In the genomic region with DNA sequence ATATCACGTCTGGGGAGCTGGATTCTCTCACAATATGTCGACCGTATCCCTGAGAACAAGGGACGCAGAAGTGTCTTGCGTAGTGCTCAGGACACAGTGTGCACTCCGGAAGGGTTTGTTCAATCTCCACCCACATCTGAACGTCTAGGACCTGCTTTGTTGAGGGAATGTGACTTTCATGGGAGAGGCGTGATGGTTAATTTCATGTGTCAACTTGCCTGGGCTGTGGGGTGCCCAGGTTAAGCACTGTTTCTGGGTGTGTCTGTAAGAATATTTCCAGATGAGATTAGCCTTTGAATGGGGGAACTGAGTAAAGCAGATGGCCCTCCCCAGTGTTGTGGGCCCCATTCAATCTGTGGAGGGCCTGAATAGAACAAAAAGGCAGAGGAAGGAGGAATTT, we compare ENCODE assay signal across 29 cellular contexts.
DNase-seq lines count a peak whose midpoint lies in the region; ATAC-seq, FAIRE-seq and TF ChIP-seq lines count a peak whose summit lies in the region.
"Had no signal": no experiment of that assay in that cellular context is flagged by ENCODE, and none has a peak within 500 bp of the region (broad histone marks: within the 10 kb centered on the region; RNA-seq: fewer than 3 reads in every experiment).

No MANE protein-coding gene starts in this region.

- peaks cover 26% of the 10 kb centered on the region for H3K36me3 Mint-ChIP-seq in activated naive CD8-positive, alpha-beta T cell treated with anti-CD3 and anti-CD28 coated beads, Interleukin-2, amount 10 ng/mL, durations not matched to agents 7 days and 5 days
- H3K36me3 Mint-ChIP-seq in activated naive CD8-positive, alpha-beta T cell treated with anti-CD3 and anti-CD28 coated beads for 36 hours = peaks cover 2% of the 10 kb centered on the region
- peaks cover 41% of the 10 kb centered on the region for H3K36me3 Mint-ChIP-seq in activated CD8-positive, alpha-beta T cell treated with anti-CD3 and anti-CD28 coated beads, Interleukin-2, amount 10 ng/mL, durations not matched to agents 7 days and 5 days (ENCODE audit: low read depth)
- H3K36me3 Mint-ChIP-seq in stimulated activated memory B cell treated with anti-CD40 and anti-IgM and Interleukin-4, amounts not matched to agents 10 μg/mL and 1 μg/mL and 100 μg/mL, for 72 hours = no peaks in the 10 kb centered on the region

- CTCF ChIA-PET in activated CD8-positive, alpha-beta T cell treated with anti-CD3 and anti-CD28 coated beads, Interleukin-2, amount 10 ng/mL, durations not matched to agents 7 days and 5 days (lab: Charles Lee) = interaction anchor here (2.7 to 4.0 kb wide), 2 partner anchors 34 to 196 kb away, joined by 7 to 21 read pairs; no protein-coding TSS in a partner anchor

- no peaks in the 10 kb centered on the region for H3K27me3 Mint-ChIP-seq in activated naive CD8-positive, alpha-beta T cell treated with anti-CD3 and anti-CD28 coated beads, Interleukin-2, amount 10 ng/mL, durations not matched to agents 7 days and 5 days
- no peaks in the 10 kb centered on the region for H3K27me3 Mint-ChIP-seq in activated naive CD8-positive, alpha-beta T cell treated with anti-CD3 and anti-CD28 coated beads for 36 hours
- H3K27me3 Mint-ChIP-seq in activated CD8-positive, alpha-beta T cell treated with anti-CD3 and anti-CD28 coated beads, Interleukin-2, amount 10 ng/mL, durations not matched to agents 7 days and 5 days (ENCODE audit: low read depth) = no peaks in the 10 kb centered on the region
- H3K27me3 Mint-ChIP-seq in stimulated activated memory B cell treated with anti-CD40 and anti-IgM and Interleukin-4, amounts not matched to agents 10 μg/mL and 1 μg/mL and 100 μg/mL, for 72 hours = no peaks in the 10 kb centered on the region
- H3K27me3 Mint-ChIP-seq: activated naive CD8-positive, alpha-beta T cell treated with anti-CD3 and anti-CD28 coated beads, Interleukin-2, amount 50 U/mL, for 24 hours; stimulated activated naive CD8-positive, alpha-beta T cell treated with anti-CD3 and anti-CD28 coated beads, Interleukin-15, amount 100 ng/mL, for 72 hours had no signal

- no peak for ATAC-seq in activated naive CD8-positive, alpha-beta T cell treated with anti-CD3 and anti-CD28 coated beads, Interleukin-2, amount 10 ng/mL, durations not matched to agents 7 days and 5 days (ENCODE audit: low read depth)
- no peak for ATAC-seq in activated CD8-positive, alpha-beta T cell treated with anti-CD3 and anti-CD28 coated beads, Interleukin-2, amount 10 ng/mL, durations not matched to agents 7 days and 5 days
- no peak for ATAC-seq in stimulated activated memory B cell treated with anti-CD40 and anti-IgM and Interleukin-4, amounts not matched to agents 10 μg/mL and 1 μg/mL and 100 μg/mL, for 72 hours
- ATAC-seq: activated naive CD8-positive, alpha-beta T cell treated with anti-CD3 and anti-CD28 coated beads, Interleukin-2, amount 50 U/mL, for 24 hours; left lobe of liver; stimulated activated naive CD8-positive, alpha-beta T cell treated with anti-CD3 and anti-CD28 coated beads, Interleukin-15, amount 100 ng/mL, for 72 hours had no signal

- H3K27ac Mint-ChIP-seq in activated naive CD8-positive, alpha-beta T cell treated with anti-CD3 and anti-CD28 coated beads, Interleukin-2, amount 10 ng/mL, durations not matched to agents 7 days and 5 days = peak overlapping the region; percentile 78
- H3K27ac Mint-ChIP-seq in activated naive CD8-positive, alpha-beta T cell treated with anti-CD3 and anti-CD28 coated beads for 36 hours = no peak overlapping the region
- peak overlapping the region; percentile 84 for H3K27ac Mint-ChIP-seq in activated CD8-positive, alpha-beta T cell treated with anti-CD3 and anti-CD28 coated beads, Interleukin-2, amount 10 ng/mL, durations not matched to agents 7 days and 5 days
- peak overlapping the region; percentile 63 for H3K27ac Mint-ChIP-seq in stimulated activated memory B cell treated with anti-CD40 and anti-IgM and Interleukin-4, amounts not matched to agents 10 μg/mL and 1 μg/mL and 100 μg/mL, for 72 hours
- H3K27ac Mint-ChIP-seq: activated naive CD8-positive, alpha-beta T cell treated with anti-CD3 and anti-CD28 coated beads, Interleukin-2, amount 50 U/mL, for 24 hours; HFFc6 had no signal

- no peak for TF ChIP-seq CTCF in GM10266 (IDR thresholded peaks at IDR 0.05; ENCODE audit: control insufficient read depth, insufficient read depth, low read depth, missing control alignments)

- no peak for TF ChIP-seq POLR2A in GM12891 (IDR thresholded peaks at IDR 0.05; ENCODE audit: low read depth, low read length)

- no peak overlapping the region for H3K4me3 Mint-ChIP-seq in activated naive CD8-positive, alpha-beta T cell treated with anti-CD3 and anti-CD28 coated beads, Interleukin-2, amount 10 ng/mL, durations not matched to agents 7 days and 5 days
- H3K4me3 Mint-ChIP-seq in activated naive CD8-positive, alpha-beta T cell treated with anti-CD3 and anti-CD28 coated beads for 36 hours = no peak overlapping the region
- H3K4me3 Mint-ChIP-seq in activated CD8-positive, alpha-beta T cell treated with anti-CD3 and anti-CD28 coated beads, Interleukin-2, amount 10 ng/mL, durations not matched to agents 7 days and 5 days = no peak overlapping the region
- H3K4me3 Mint-ChIP-seq in stimulated activated memory B cell treated with anti-CD40 and anti-IgM and Interleukin-4, amounts not matched to agents 10 μg/mL and 1 μg/mL and 100 μg/mL, for 72 hours = no peak overlapping the region
- H3K4me3 Mint-ChIP-seq: activated naive CD8-positive, alpha-beta T cell treated with anti-CD3 and anti-CD28 coated beads, Interleukin-2, amount 50 U/mL, for 24 hours; HFFc6; stimulated activated naive CD8-positive, alpha-beta T cell treated with anti-CD3 and anti-CD28 coated beads, Interleukin-15, amount 100 ng/mL, for 72 hours had no signal

- POLR2A ChIA-PET in activated naive CD8-positive, alpha-beta T cell treated with anti-CD3 and anti-CD28 coated beads, Interleukin-2, amount 10 ng/mL, durations not matched to agents 7 days and 5 days (lab: Charles Lee) = interaction anchor here (0.7 to 2.6 kb wide), 3 partner anchors 10 to 1548 kb away, joined by 3 to 15 read pairs (median 9); no protein-coding TSS in a partner anchor
- POLR2A ChIA-PET in activated CD8-positive, alpha-beta T cell treated with anti-CD3 and anti-CD28 coated beads, Interleukin-2, amount 10 ng/mL, durations not matched to agents 7 days and 5 days (lab: Charles Lee) = no interaction called here

- peak; percentile 54 for FAIRE-seq in GM12891 (lab: Jason Lieb, UNC)
- FAIRE-seq: islet of Langerhans, small intestine, TTC549 had no signal

- H3K9me3 Mint-ChIP-seq in activated naive CD8-positive, alpha-beta T cell treated with anti-CD3 and anti-CD28 coated beads, Interleukin-2, amount 10 ng/mL, durations not matched to agents 7 days and 5 days = peaks cover 13% of the 10 kb centered on the region
- H3K9me3 Mint-ChIP-seq in activated naive CD8-positive, alpha-beta T cell treated with anti-CD3 and anti-CD28 coated beads for 36 hours = peaks cover 5% of the 10 kb centered on the region
- peaks cover 7% of the 10 kb centered on the region for H3K9me3 Mint-ChIP-seq in activated CD8-positive, alpha-beta T cell treated with anti-CD3 and anti-CD28 coated beads, Interleukin-2, amount 10 ng/mL, durations not matched to agents 7 days and 5 days (ENCODE audit: insufficient read depth)
- peaks cover 10% of the 10 kb centered on the region for H3K9me3 Mint-ChIP-seq in stimulated activated memory B cell treated with anti-CD40 and anti-IgM and Interleukin-4, amounts not matched to agents 10 μg/mL and 1 μg/mL and 100 μg/mL, for 72 hours
- H3K9me3 Mint-ChIP-seq: activated naive CD8-positive, alpha-beta T cell treated with anti-CD3 and anti-CD28 coated beads, Interleukin-2, amount 50 U/mL, for 24 hours had no signal

- DNase-seq in activated naive CD8-positive, alpha-beta T cell treated with anti-CD3 and anti-CD28 coated beads, Interleukin-2, amount 10 ng/mL, durations not matched to agents 7 days and 5 days = no peak
- DNase-seq in activated naive CD8-positive, alpha-beta T cell treated with anti-CD3 and anti-CD28 coated beads for 36 hours = no peak
- DNase-seq in GM12891 (ENCODE audit: insufficient read length, low spot score) (no peak), DMS53 (lab: John Stamatoyannopoulos, UW) (no peak), DMS 273 treated with DMSO at 0.1 percent for 48 hours (lab: John Stamatoyannopoulos, UW) (no peak), GM10266 (ENCODE audit: extremely low spot score) (no peak)
- no peak for DNase-seq in activated CD8-positive, alpha-beta T cell treated with anti-CD3 and anti-CD28 coated beads, Interleukin-2, amount 10 ng/mL, durations not matched to agents 7 days and 5 days
- DNase-seq: ACHN; activated CD4-positive, alpha-beta T cell treated with anti-CD3 and anti-CD28 coated beads, Interleukin-2, amount 50 U/mL, for 48 hours; activated naive CD8-positive, alpha-beta T cell treated with anti-CD3 and anti-CD28 coated beads, Interleukin-2, amount 50 U/mL, for 24 hours; BE2C; COR-L47; GDM1; glutamatergic neuron; GOT3; HFFc6; mesenchymal stem cell; NCI-H1105; NCI-H187 treated with DMSO at 0.1 percent for 48 hours; NCI-H2171; NCI-H82; retina; RPMI8226; small intestine; stimulated activated naive CD8-positive, alpha-beta T cell treated with anti-CD3 and anti-CD28 coated beads, Interleukin-15, amount 100 ng/mL, for 72 hours had no signal

- H3K4me1 Mint-ChIP-seq in activated naive CD8-positive, alpha-beta T cell treated with anti-CD3 and anti-CD28 coated beads, Interleukin-2, amount 10 ng/mL, durations not matched to agents 7 days and 5 days = peaks cover 60% of the 10 kb centered on the region
- peaks cover 32% of the 10 kb centered on the region for H3K4me1 Mint-ChIP-seq in activated naive CD8-positive, alpha-beta T cell treated with anti-CD3 and anti-CD28 coated beads for 36 hours
- peaks cover 91% of the 10 kb centered on the region for H3K4me1 Mint-ChIP-seq in activated CD8-positive, alpha-beta T cell treated with anti-CD3 and anti-CD28 coated beads, Interleukin-2, amount 10 ng/mL, durations not matched to agents 7 days and 5 days (ENCODE audit: low read depth)
- H3K4me1 Mint-ChIP-seq in stimulated activated memory B cell treated with anti-CD40 and anti-IgM and Interleukin-4, amounts not matched to agents 10 μg/mL and 1 μg/mL and 100 μg/mL, for 72 hours = peaks cover 59% of the 10 kb centered on the region

TF ChIP-seq in GM12891, 5 proteins besides CTCF, POLR2A, EP300 and RAD21:
- TF ChIP-seq TAF1 (IDR thresholded peaks at IDR 0.05; ENCODE audit: low read depth, low read length) (no peak), SPI1 (IDR thresholded peaks at IDR 0.05; ENCODE audit: low read depth, low read length) (no peak), PAX5 (IDR thresholded peaks at IDR 0.05; ENCODE audit: insufficient read depth, low read length, severe bottlenecking) (no peak), POU2F2 (IDR thresholded peaks at IDR 0.05; ENCODE audit: low read depth, low read length) (no peak), POLR2AphosphoS5 (IDR thresholded peaks at IDR 0.05; ENCODE audit: low read depth, low read length) (no peak)
